Comparison of ENCODE assay signal across 8 cellular contexts in genomic region chr1:8217011-8217711, GRCh38.
A peak's percentile ranks its signal among the peaks of the same experiment; 100 is the strongest.
DNase-seq lines count a peak whose midpoint lies in the region; ATAC-seq and TF ChIP-seq lines count a peak whose summit lies in the region.

No MANE protein-coding gene starts in this region.

- no peaks in the 10 kb centered on the region for H3K9me3 Mint-ChIP-seq in H9
- H3K9me3 Mint-ChIP-seq in activated naive CD8-positive, alpha-beta T cell treated with anti-CD3 and anti-CD28 coated beads, Interleukin-2, amount 50 U/mL, for 24 hours, result no peaks in the 10 kb centered on the region

- no peak overlapping the region for H4K8ac ChIP-seq in H9 (replicated peaks; ENCODE audit: insufficient read length, low read depth, low read length)

- H3K4me3 Mint-ChIP-seq in H9, result peak overlapping the region; percentile 56 to 59; a peak in 4 of 5 replicates
- peak overlapping the region; percentile 56 for H3K4me3 Mint-ChIP-seq in activated naive CD8-positive, alpha-beta T cell treated with anti-CD3 and anti-CD28 coated beads, Interleukin-2, amount 50 U/mL, for 24 hours

- no peak overlapping the region for H3T11ph ChIP-seq in H9 (ENCODE audit: low read length)

- no peak overlapping the region for H3K27ac ChIP-seq in H9 (ENCODE audit: insufficient read length, low read depth, low read length)

- no peak overlapping the region for H3K18ac ChIP-seq in H9 (ENCODE audit: insufficient read length, low read depth, low read length)

- H2BK120ac ChIP-seq in H9 (ENCODE audit: low read depth, low read length, poor library complexity, severe bottlenecking), result no peak overlapping the region

- peaks cover 49% of the 10 kb centered on the region for H3K27me3 Mint-ChIP-seq in H9 (ENCODE audit: low read depth)
- peaks cover 60% of the 10 kb centered on the region for H3K27me3 Mint-ChIP-seq in activated naive CD8-positive, alpha-beta T cell treated with anti-CD3 and anti-CD28 coated beads, Interleukin-2, amount 50 U/mL, for 24 hours

- no peak overlapping the region for H3K23ac ChIP-seq in H9 (ENCODE audit: insufficient read length, low read depth, low read length)

- in situ Hi-C loops in ACHN (cut with HindIII; ENCODE audit: low pct_ligation_motif_present, low pct_unique_long_range_greater_than_20kb, low sequenced_read_pairs), result no loop called here

- ATAC-seq in activated naive CD8-positive, alpha-beta T cell treated with anti-CD3 and anti-CD28 coated beads, Interleukin-2, amount 50 U/mL, for 24 hours, result no peak
- no peak for ATAC-seq in GM21619 (IDR thresholded peaks at IDR 0.05; ENCODE audit: unreplicated experiment)
- ATAC-seq in HG02678 (IDR thresholded peaks at IDR 0.05; ENCODE audit: unreplicated experiment), result no peak

- no peak overlapping the region for H2BK20ac ChIP-seq in H9 (ENCODE audit: low read depth, low read length, poor library complexity, severe bottlenecking)

- no peak overlapping the region for H3K27ac Mint-ChIP-seq in H9
- no peak overlapping the region for H3K27ac Mint-ChIP-seq in activated naive CD8-positive, alpha-beta T cell treated with anti-CD3 and anti-CD28 coated beads, Interleukin-2, amount 50 U/mL, for 24 hours

- peak; percentile 66 for DNase-seq in H9
- DNase-seq in activated naive CD8-positive, alpha-beta T cell treated with anti-CD3 and anti-CD28 coated beads, Interleukin-2, amount 50 U/mL, for 24 hours, result peak; percentile 27
- DNase-seq in iPS-NIHi11 (ENCODE audit: low spot score), result peak; percentile 64
- DNase-seq in stimulated activated CD4-positive, alpha-beta T cell treated with anti-CD3 and anti-CD28 coated beads, Interleukin-4, amount 100 ng/mL, for 24 hours, result peak; percentile 11
- no peak for DNase-seq in NOMO-1 (lab: John Stamatoyannopoulos, UW; ENCODE audit: unreplicated experiment in 2 of 2)
- no peak for DNase-seq in ACHN

- H2AK5ac ChIP-seq in H9 (ENCODE audit: insufficient read length, low read length), result no peak overlapping the region

- no peaks in the 10 kb centered on the region for H3K79me1 ChIP-seq in H9 (ENCODE audit: insufficient read depth, low read depth, low read length, poor library complexity, severe bottlenecking)

- WGBS in H9 (ENCODE audit: extremely low coverage, insufficient read length, low lambda C conversion rate), result no CpG with 5 or more reads among the region's 70 CpGs

- no peaks in the 10 kb centered on the region; the same call in 1 of the 2 replicates for H3K27me3 ChIP-seq in H9 (ENCODE audit: insufficient read depth, low read length)

- H2BK12ac ChIP-seq in H9 (ENCODE audit: insufficient read length, low read depth, low read length), result no peak overlapping the region

- TF ChIP-seq CTCF in H9 (conservative IDR thresholded peaks at IDR 0.05), result no peak

- no peak overlapping the region for H4K91ac ChIP-seq in H9 (ENCODE audit: insufficient read length, low read depth, low read length)

- H2BK15ac ChIP-seq in H9 (ENCODE audit: low read depth, low read length), result no peak overlapping the region

- H3K9me3 ChIP-seq in H9 (ENCODE audit: control insufficient read depth, low read depth, low read length), result no peaks in the 10 kb centered on the region

- no peak overlapping the region for H4K5ac ChIP-seq in H9 (ENCODE audit: insufficient read length, low read depth, low read length)

- H3K4me2 ChIP-seq in H9 (ENCODE audit: insufficient read depth, insufficient read length, low read length), result no peak overlapping the region

- no peak overlapping the region for H2BK5ac ChIP-seq in H9 (ENCODE audit: insufficient read length, low read length)

- H3K23me2 ChIP-seq in H9 (ENCODE audit: insufficient read length, low read depth, low read length, poor library complexity, severe bottlenecking), result no peaks in the 10 kb centered on the region

- H3K79me2 ChIP-seq in H9 (ENCODE audit: insufficient read depth, low read length), result no peaks in the 10 kb centered on the region

- no peaks in the 10 kb centered on the region for H4K20me1 ChIP-seq in H9 (ENCODE audit: control insufficient read depth, insufficient read depth, insufficient read length)

- peaks cover 29 to 43% of the 10 kb centered on the region in 2 experiments for H3K4me1 Mint-ChIP-seq in H9
- peaks cover 27% of the 10 kb centered on the region for H3K4me1 Mint-ChIP-seq in activated naive CD8-positive, alpha-beta T cell treated with anti-CD3 and anti-CD28 coated beads, Interleukin-2, amount 50 U/mL, for 24 hours

- no peak overlapping the region for H2AFZ ChIP-seq in H9 (ENCODE audit: low read length)

- no peaks in the 10 kb centered on the region for H3K36me3 Mint-ChIP-seq in H9 (ENCODE audit: insufficient read depth in 1 of 3, low read depth in 3 of 3)
- no peaks in the 10 kb centered on the region for H3K36me3 Mint-ChIP-seq in activated naive CD8-positive, alpha-beta T cell treated with anti-CD3 and anti-CD28 coated beads, Interleukin-2, amount 50 U/mL, for 24 hours (ENCODE audit: low read depth)

- H3K56ac ChIP-seq in H9 (ENCODE audit: insufficient read length, low read depth, low read length), result no peak overlapping the region

- no peak overlapping the region for H3K14ac ChIP-seq in H9 (ENCODE audit: insufficient read depth, low read length)

- H3K4ac ChIP-seq in H9 (ENCODE audit: low read depth, low read length), result no peak overlapping the region

- no peak overlapping the region for H3K9ac ChIP-seq in H9 (ENCODE audit: extremely low read depth, insufficient read length, low read length)

- H3K4me1 ChIP-seq in H9 (ENCODE audit: insufficient read depth, low read length), result peaks cover 2% of the 10 kb centered on the region; the same call in 1 of the 2 replicates

Comparison
In these comparisons a context has a peak if more than half of its experiments do, and no peak if none do; other contexts are left out.
1. DNase-seq: peak in H9 (single experiment), activated naive CD8-positive, alpha-beta T cell treated with anti-CD3 and anti-CD28 coated beads, Interleukin-2, amount 50 U/mL, for 24 hours (single experiment), iPS-NIHi11 (single experiment) and stimulated activated CD4-positive, alpha-beta T cell treated with anti-CD3 and anti-CD28 coated beads, Interleukin-4, amount 100 ng/mL, for 24 hours (single experiment); none in NOMO-1 (0 of 2) and ACHN (single experiment).